In the genomic region with DNA sequence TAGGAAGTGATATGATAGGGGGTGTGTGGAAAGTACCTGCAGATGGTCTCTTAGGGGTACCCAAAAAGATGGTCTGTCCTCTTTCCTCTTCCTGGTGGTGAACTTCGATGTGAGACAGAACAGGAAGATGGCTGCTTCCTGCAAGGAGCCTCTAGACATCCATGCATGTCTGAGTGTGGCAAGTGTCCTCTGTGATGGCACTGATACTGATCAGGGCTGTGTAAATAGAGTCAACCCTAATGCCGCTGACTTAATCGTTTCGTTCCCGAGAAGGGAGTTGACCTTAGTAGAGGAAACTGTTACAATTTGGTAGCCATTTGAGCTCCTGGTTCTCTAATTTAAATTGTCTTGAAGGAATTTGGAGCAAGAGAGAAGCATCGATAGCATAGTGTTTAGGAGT, we compare ENCODE assay signal across 21 cellular contexts.
"Had no signal": no experiment of that assay in that cellular context is flagged by ENCODE, and none has a peak within 500 bp of the region (broad histone marks: within the 10 kb centered on the region; RNA-seq: fewer than 3 reads in every experiment).

No MANE protein-coding gene starts in this region.

- H3K36me3 ChIP-seq: colonic mucosa, neural progenitor cell had no signal

- H3K9me3 ChIP-seq: colonic mucosa, esophagus squamous epithelium, gastrocnemius medialis, stomach had no signal

- DNase-seq: activated CD4-positive, alpha-beta T cell treated with anti-CD3 and anti-CD28 coated beads, Interleukin-2, amount 50 U/mL, for 4 hours; activated effector memory CD4-positive, alpha-beta T cell treated with anti-CD3 and anti-CD28 coated beads, Interleukin-2, amount 50 U/mL, for 16 hours; amniotic stem cell; colonic mucosa; dorsolateral prefrontal cortex; effector memory CD8-positive, alpha-beta T cell; esophagus squamous epithelium; gastrocnemius medialis; hypothalamus; posterior cingulate gyrus; small intestine; stimulated activated CD4-positive, alpha-beta T cell treated with anti-CD3 and anti-CD28 coated beads, Interleukin-2, amount 100 ng/mL, for 24 hours; stomach; trophoblast cell had no signal

- H3K4me1 Mint-ChIP-seq: memory B cell had no signal

- H3K4me1 ChIP-seq: colonic mucosa, gastrocnemius medialis had no signal

- H3K27ac Mint-ChIP-seq: neural progenitor cell; stimulated activated effector memory CD8-positive, alpha-beta T cell treated with anti-CD3 and anti-CD28 coated beads, Interleukin-12 subunit alpha, Interleukin-12 subunit beta, amount 100 ng/mL, for 72 hours had no signal

- H3K4me3 ChIP-seq: colonic mucosa, dorsolateral prefrontal cortex, esophagus squamous epithelium, gastrocnemius medialis, neural progenitor cell, stomach had no signal

- H3K27ac ChIP-seq: colonic mucosa, dorsolateral prefrontal cortex, gastrocnemius medialis, neural progenitor cell, VCaP had no signal

- H3K27me3 ChIP-seq: colonic mucosa, dorsolateral prefrontal cortex, esophagus squamous epithelium, gastrocnemius medialis, neural progenitor cell, stomach had no signal

- H3K4me3 Mint-ChIP-seq: activated naive CD4-positive, alpha-beta T cell treated with anti-CD3 and anti-CD28 coated beads, Interleukin-2, amount 50 U/mL, for 24 hours; effector memory CD8-positive, alpha-beta T cell; memory B cell; neural progenitor cell; stimulated activated effector memory CD8-positive, alpha-beta T cell treated with anti-CD3 and anti-CD28 coated beads, Interleukin-12 subunit alpha, Interleukin-12 subunit beta, amount 100 ng/mL, for 72 hours had no signal

- ATAC-seq: activated CD4-positive, CD25-positive, alpha-beta regulatory T cell treated with anti-CD3 and anti-CD28 coated beads, Interleukin-2, amount 50 U/mL, for 24 hours; effector memory CD8-positive, alpha-beta T cell; gastrocnemius medialis; sciatic nerve; stimulated activated effector memory CD8-positive, alpha-beta T cell treated with anti-CD3 and anti-CD28 coated beads, Interleukin-12 subunit alpha, Interleukin-12 subunit beta, amount 100 ng/mL, for 72 hours had no signal

- H3K9me3 Mint-ChIP-seq: activated naive CD4-positive, alpha-beta T cell treated with anti-CD3 and anti-CD28 coated beads, Interleukin-2, amount 50 U/mL, for 24 hours; effector memory CD8-positive, alpha-beta T cell; memory B cell; neural progenitor cell; stimulated activated effector memory CD8-positive, alpha-beta T cell treated with anti-CD3 and anti-CD28 coated beads, Interleukin-12 subunit alpha, Interleukin-12 subunit beta, amount 100 ng/mL, for 72 hours had no signal

- H3K27me3 Mint-ChIP-seq: activated naive CD4-positive, alpha-beta T cell treated with anti-CD3 and anti-CD28 coated beads, Interleukin-2, amount 50 U/mL, for 24 hours; effector memory CD8-positive, alpha-beta T cell; memory B cell had no signal
